In genomic region chr2:16071039-16071864, GRCh38 we compare ENCODE assay signal across 2 cellular contexts.
TF ChIP-seq lines count a peak whose summit lies in the region.

No MANE protein-coding gene starts in this region.

TF ChIP-seq in H1, 55 proteins besides CTCF, POLR2A, EP300 and RAD21 (continued from another document):
- no peak for TF ChIP-seq CHD2 (IDR thresholded peaks at IDR 0.05; ENCODE audit: low read length)
- TF ChIP-seq PHF8 (conservative IDR thresholded peaks at IDR 0.05; ENCODE audit: low read depth, low read length), result no peak
- no peak for TF ChIP-seq SP1 (IDR thresholded peaks at IDR 0.05; ENCODE audit: low read depth, low read length)
- no peak for TF ChIP-seq SP2 (IDR thresholded peaks at IDR 0.05; ENCODE audit: low read length)
- no peak for TF ChIP-seq RFX5 (IDR thresholded peaks at IDR 0.05; ENCODE audit: borderline replicate concordance, low read depth, low read length)
- TF ChIP-seq CEBPB (IDR thresholded peaks at IDR 0.05; ENCODE audit: low read depth, low read length), result no peak
- no peak for TF ChIP-seq ATF3 (IDR thresholded peaks at IDR 0.05; ENCODE audit: insufficient read depth, low read depth, low read length)
- no peak for TF ChIP-seq MAX (IDR thresholded peaks at IDR 0.05)
- TF ChIP-seq TBP (IDR thresholded peaks at IDR 0.05; ENCODE audit: low read depth, low read length), result no peak
- TF ChIP-seq E2F6 (IDR thresholded peaks at IDR 0.05), result no peak
- no peak for TF ChIP-seq FOSL1 (IDR thresholded peaks at IDR 0.05; ENCODE audit: insufficient read depth, low read depth, low read length)
- no peak for TF ChIP-seq CTBP2 (IDR thresholded peaks at IDR 0.05; ENCODE audit: borderline replicate concordance, insufficient read depth, insufficient read length, low read length)
- TF ChIP-seq SIRT6 (IDR thresholded peaks at IDR 0.05; ENCODE audit: low read length), result no peak
- TF ChIP-seq CHD7 (IDR thresholded peaks at IDR 0.05; ENCODE audit: insufficient replicate concordance, low read length), result no peak
- TF ChIP-seq RXRA (IDR thresholded peaks at IDR 0.05; ENCODE audit: insufficient read depth, low read depth, low read length), result no peak

TF ChIP-seq in GM12891, 5 proteins besides CTCF, POLR2A, EP300 and RAD21 (continued from another document):
- TF ChIP-seq SPI1 (IDR thresholded peaks at IDR 0.05; ENCODE audit: low read depth, low read length), result no peak
